In genomic region chr15:40412095-40412759, GRCh38 we compare ENCODE assay signal across 1 cellular context.
TF ChIP-seq lines count a peak whose summit lies in the region.

No MANE protein-coding gene starts in this region.

TF ChIP-seq in HepG2, 621 proteins besides CTCF, POLR2A, EP300 and RAD21 (continued from another document):
- TF ChIP-seq, protein P1, sequence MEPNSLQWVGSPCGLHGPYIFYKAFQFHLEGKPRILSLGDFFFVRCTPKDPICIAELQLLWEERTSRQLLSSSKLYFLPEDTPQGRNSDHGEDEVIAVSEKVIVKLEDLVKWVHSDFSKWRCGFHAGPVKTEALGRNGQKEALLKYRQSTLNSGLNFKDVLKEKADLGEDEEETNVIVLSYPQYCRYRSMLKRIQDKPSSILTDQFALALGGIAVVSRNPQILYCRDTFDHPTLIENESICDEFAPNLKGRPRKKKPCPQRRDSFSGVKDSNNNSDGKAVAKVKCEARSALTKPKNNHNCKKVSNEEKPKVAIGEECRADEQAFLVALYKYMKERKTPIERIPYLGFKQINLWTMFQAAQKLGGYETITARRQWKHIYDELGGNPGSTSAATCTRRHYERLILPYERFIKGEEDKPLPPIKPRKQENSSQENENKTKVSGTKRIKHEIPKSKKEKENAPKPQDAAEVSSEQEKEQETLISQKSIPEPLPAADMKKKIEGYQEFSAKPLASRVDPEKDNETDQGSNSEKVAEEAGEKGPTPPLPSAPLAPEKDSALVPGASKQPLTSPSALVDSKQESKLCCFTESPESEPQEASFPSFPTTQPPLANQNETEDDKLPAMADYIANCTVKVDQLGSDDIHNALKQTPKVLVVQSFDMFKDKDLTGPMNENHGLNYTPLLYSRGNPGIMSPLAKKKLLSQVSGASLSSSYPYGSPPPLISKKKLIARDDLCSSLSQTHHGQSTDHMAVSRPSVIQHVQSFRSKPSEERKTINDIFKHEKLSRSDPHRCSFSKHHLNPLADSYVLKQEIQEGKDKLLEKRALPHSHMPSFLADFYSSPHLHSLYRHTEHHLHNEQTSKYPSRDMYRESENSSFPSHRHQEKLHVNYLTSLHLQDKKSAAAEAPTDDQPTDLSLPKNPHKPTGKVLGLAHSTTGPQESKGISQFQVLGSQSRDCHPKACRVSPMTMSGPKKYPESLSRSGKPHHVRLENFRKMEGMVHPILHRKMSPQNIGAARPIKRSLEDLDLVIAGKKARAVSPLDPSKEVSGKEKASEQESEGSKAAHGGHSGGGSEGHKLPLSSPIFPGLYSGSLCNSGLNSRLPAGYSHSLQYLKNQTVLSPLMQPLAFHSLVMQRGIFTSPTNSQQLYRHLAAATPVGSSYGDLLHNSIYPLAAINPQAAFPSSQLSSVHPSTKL (CRISPR knock-in tag; IDR thresholded peaks at IDR 0.05): peak; percentile 80
